Comparison of ENCODE assay signal across 1 cellular context in the genomic region with DNA sequence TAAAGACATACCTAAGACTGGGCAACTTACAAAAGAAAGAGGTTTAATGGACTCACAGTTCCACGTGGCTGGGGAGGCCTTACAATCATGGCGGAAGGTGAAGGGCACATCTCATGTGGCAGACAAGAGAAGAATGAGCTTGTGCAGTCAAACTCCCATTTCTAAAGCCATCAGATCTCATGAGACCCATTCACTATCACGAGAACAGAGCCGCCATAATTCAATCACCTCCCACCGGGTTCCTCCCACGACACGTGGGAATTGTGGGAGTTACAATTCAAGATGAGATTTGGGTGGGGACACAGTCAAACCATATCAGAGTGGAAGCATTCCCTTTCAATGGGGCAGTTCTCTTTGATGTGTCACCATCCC.
A peak's percentile ranks its signal among the peaks of the same experiment; 100 is the strongest.
TF ChIP-seq lines count a peak whose summit lies in the region.

No MANE protein-coding gene starts in this region.

TF ChIP-seq in K562, 482 proteins besides CTCF, POLR2A, EP300 and RAD21:
- TF ChIP-seq, protein P1, sequence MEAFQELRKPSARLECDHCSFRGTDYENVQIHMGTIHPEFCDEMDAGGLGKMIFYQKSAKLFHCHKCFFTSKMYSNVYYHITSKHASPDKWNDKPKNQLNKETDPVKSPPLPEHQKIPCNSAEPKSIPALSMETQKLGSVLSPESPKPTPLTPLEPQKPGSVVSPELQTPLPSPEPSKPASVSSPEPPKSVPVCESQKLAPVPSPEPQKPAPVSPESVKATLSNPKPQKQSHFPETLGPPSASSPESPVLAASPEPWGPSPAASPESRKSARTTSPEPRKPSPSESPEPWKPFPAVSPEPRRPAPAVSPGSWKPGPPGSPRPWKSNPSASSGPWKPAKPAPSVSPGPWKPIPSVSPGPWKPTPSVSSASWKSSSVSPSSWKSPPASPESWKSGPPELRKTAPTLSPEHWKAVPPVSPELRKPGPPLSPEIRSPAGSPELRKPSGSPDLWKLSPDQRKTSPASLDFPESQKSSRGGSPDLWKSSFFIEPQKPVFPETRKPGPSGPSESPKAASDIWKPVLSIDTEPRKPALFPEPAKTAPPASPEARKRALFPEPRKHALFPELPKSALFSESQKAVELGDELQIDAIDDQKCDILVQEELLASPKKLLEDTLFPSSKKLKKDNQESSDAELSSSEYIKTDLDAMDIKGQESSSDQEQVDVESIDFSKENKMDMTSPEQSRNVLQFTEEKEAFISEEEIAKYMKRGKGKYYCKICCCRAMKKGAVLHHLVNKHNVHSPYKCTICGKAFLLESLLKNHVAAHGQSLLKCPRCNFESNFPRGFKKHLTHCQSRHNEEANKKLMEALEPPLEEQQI (IDR thresholded peaks at IDR 0.05), result peak; percentile 52; the same call in 1 of the 2 replicates
- TF ChIP-seq, protein P2, sequence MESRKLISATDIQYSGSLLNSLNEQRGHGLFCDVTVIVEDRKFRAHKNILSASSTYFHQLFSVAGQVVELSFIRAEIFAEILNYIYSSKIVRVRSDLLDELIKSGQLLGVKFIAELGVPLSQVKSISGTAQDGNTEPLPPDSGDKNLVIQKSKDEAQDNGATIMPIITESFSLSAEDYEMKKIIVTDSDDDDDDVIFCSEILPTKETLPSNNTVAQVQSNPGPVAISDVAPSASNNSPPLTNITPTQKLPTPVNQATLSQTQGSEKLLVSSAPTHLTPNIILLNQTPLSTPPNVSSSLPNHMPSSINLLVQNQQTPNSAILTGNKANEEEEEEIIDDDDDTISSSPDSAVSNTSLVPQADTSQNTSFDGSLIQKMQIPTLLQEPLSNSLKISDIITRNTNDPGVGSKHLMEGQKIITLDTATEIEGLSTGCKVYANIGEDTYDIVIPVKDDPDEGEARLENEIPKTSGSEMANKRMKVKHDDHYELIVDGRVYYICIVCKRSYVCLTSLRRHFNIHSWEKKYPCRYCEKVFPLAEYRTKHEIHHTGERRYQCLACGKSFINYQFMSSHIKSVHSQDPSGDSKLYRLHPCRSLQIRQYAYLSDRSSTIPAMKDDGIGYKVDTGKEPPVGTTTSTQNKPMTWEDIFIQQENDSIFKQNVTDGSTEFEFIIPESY (CRISPR knock-in tag; IDR thresholded peaks at IDR 0.05), result peak; percentile 66; the same call in 1 of the 2 replicates
TF ChIP-seq in K562: peak in this region for 2; not testable (repeated sequence) for 480.
